In genomic region chr13:52454459-52454824, GRCh38 we compare ENCODE assay signal across 8 cellular contexts. TPM values are rescaled to one million over a fixed set of nuclear protein-coding genes. Genes with fewer than 3 reads are reported as not detected.
DNase-seq lines count a peak whose midpoint lies in the region; ATAC-seq, FAIRE-seq and TF ChIP-seq lines count a peak whose summit lies in the region.

No MANE protein-coding gene starts in this region.

- ATAC-seq in GM19043 (IDR thresholded peaks at IDR 0.05; ENCODE audit: low read depth, unreplicated experiment), result peak; percentile 18
- peak; percentile 41 for ATAC-seq in HG03354 (IDR thresholded peaks at IDR 0.05; ENCODE audit: poor library complexity, severe bottlenecking, unreplicated experiment)

- CTCF ChIA-PET in OCI-LY7 (lab: Charles Lee; ENCODE audit: unreplicated experiment), result no interaction called here

- peak overlapping the region; percentile 92 for H3K27ac ChIP-seq in OCI-LY7 (ENCODE audit: low read depth, low read length, poor library complexity, severe bottlenecking)
- peak overlapping the region; percentile 8 for H3K27ac ChIP-seq in mesodermal cell (ENCODE audit: low read depth, low read length, severe bottlenecking)
- peak overlapping the region; percentile 84 for H3K27ac ChIP-seq in vagina

- peak overlapping the region; percentile 92 for H3K4me3 ChIP-seq in OCI-LY7 (ENCODE audit: low read depth, low read length, poor library complexity, severe bottlenecking)
- H3K4me3 ChIP-seq in bronchial epithelial cell (ENCODE audit: low read depth, low read length), result peak overlapping the region; percentile 87
- peak overlapping the region; percentile 64 for H3K4me3 ChIP-seq in mesodermal cell (ENCODE audit: extremely low read depth, insufficient read depth, low read length, poor library complexity, severe bottlenecking)
- peak overlapping the region; percentile 50 to 66 for H3K4me3 ChIP-seq in vagina

- WGBS in mesodermal cell (ENCODE audit: insufficient coverage in 2 of 2), 2 experiments, result 38 to 60% methylated on average over 3 of the region's 8 CpGs

- H3K79me2 ChIP-seq in OCI-LY7 (ENCODE audit: insufficient read depth, low read depth, low read length), result peaks cover 50% of the 10 kb centered on the region

- DNase-seq in DMS53 treated with DMSO at 0.1 percent for 48 hours (lab: John Stamatoyannopoulos, UW; ENCODE audit: unreplicated experiment), result peak; percentile 74
- peak; percentile 77 for DNase-seq in OCI-LY7 (ENCODE audit: low spot score)
- DNase-seq in bronchial epithelial cell (ENCODE audit: low read depth), result peak; percentile 88
- DNase-seq in vagina (ENCODE audit: extremely low spot score in 2 of 2), result no peak
- no peak for DNase-seq in islet precursor cell

- peaks cover 31% of the 10 kb centered on the region for H3K4me1 ChIP-seq in OCI-LY7 (ENCODE audit: insufficient read depth, low read length, poor library complexity, severe bottlenecking)
- H3K4me1 ChIP-seq in mesodermal cell (ENCODE audit: control insufficient read depth, insufficient read depth, low read length, poor library complexity, severe bottlenecking), result peaks cover 6% of the 10 kb centered on the region
- peaks cover 24% of the 10 kb centered on the region for H3K4me1 ChIP-seq in vagina

- POLR2A ChIA-PET in OCI-LY7 (lab: Charles Lee), result no interaction called here

- peak overlapping the region; percentile 85 for H2AFZ ChIP-seq in OCI-LY7 (ENCODE audit: low read length)

- intact Hi-C loops in OCI-LY7 (cut with micrococcal nuclease; ENCODE audit: unreplicated experiment), result loop anchor here (2.0 to 10.0 kb wide), 5 partner anchors 163 to 1002 kb away; partner anchors contain the start of genes ALG11, INTS6 and NEK3
- intact Hi-C loops in vagina (cut with DNase I), result no loop called here

- H3K36me3 ChIP-seq in OCI-LY7 (ENCODE audit: insufficient read depth, low read length) (peaks cover 34% of the 10 kb centered on the region), bronchial epithelial cell (ENCODE audit: control insufficient read depth, insufficient read depth, low read length) (peaks cover 1% of the 10 kb centered on the region), mesodermal cell (ENCODE audit: control insufficient read depth, insufficient read depth, low read length) (peaks cover 28% of the 10 kb centered on the region), vagina (no peaks in the 10 kb centered on the region)

- peak overlapping the region; percentile 94 for H3K4me2 ChIP-seq in OCI-LY7 (ENCODE audit: low read length)

- no peak for TF ChIP-seq POLR2A in vagina (IDR thresholded peaks at IDR 0.05)

- H3K27me3 ChIP-seq in bronchial epithelial cell (ENCODE audit: control insufficient read depth, insufficient read depth, low read length), result no peaks in the 10 kb centered on the region
- H3K27me3 ChIP-seq in vagina, result no peaks in the 10 kb centered on the region

- FAIRE-seq in bronchial epithelial cell (lab: Jason Lieb, UNC), result no peak

- no peaks in the 10 kb centered on the region for H3K9me3 ChIP-seq in OCI-LY7 (ENCODE audit: low read length)
- H3K9me3 ChIP-seq in mesodermal cell (ENCODE audit: control insufficient read depth, low read length), result no peaks in the 10 kb centered on the region
- H3K9me3 ChIP-seq in vagina, result no peaks in the 10 kb centered on the region

- H4K20me1 ChIP-seq in OCI-LY7 (ENCODE audit: insufficient read depth, low read length), result peaks cover 17% of the 10 kb centered on the region; the same call in 1 of the 2 replicates

- H3K9me2 ChIP-seq in OCI-LY7 (ENCODE audit: insufficient read depth, low read length), result no peaks in the 10 kb centered on the region

- no TSS peak for BruUV-seq in OCI-LY7 (replicated peaks; lab: Mats Ljungman, UMichigan)

- no peak for TF ChIP-seq CTCF in OCI-LY7 (conservative IDR thresholded peaks at IDR 0.05; ENCODE audit: low read length)
- no peak for TF ChIP-seq CTCF in bronchial epithelial cell (IDR thresholded peaks at IDR 0.05; ENCODE audit: insufficient read depth, low read length, severe bottlenecking)
- no peak for TF ChIP-seq CTCF in vagina (IDR thresholded peaks at IDR 0.05)

RNA-seq across cellular contexts. Expression of gene CKAP2, which starts 0.8 kb away (rescaled TPM):
- total RNA-seq in OCI-LY7 (2014; rRNA removed; shearing (Covaris generic)), result 66.5 and 70.8 TPM in 2 replicates
- total RNA-seq in OCI-LY7 (2022) (94.9 and 123 TPM in 2 replicates), bronchial epithelial cell (6.6 and 8.6 TPM in 2 replicates), vagina (12.8 TPM)
- 71.7 TPM for polyA plus RNA-seq in mesodermal cell (2013, experiment 1 of 2)
- polyA plus RNA-seq in mesodermal cell (2013, experiment 2 of 2), result 90.5 TPM

RNA-seq across cellular contexts. Expression of gene VPS36, which starts 4.0 kb away (rescaled TPM):
- 26.5 and 35.9 TPM in 2 replicates for total RNA-seq in OCI-LY7 (2014; rRNA removed; shearing (Covaris generic))
- total RNA-seq in OCI-LY7 (2022), result 30.6 and 34.5 TPM in 2 replicates
- 24.5 and 25.5 TPM in 2 replicates for total RNA-seq in bronchial epithelial cell
- 23.9 TPM for polyA plus RNA-seq in mesodermal cell (2013, experiment 1 of 2)
- 24.9 TPM for polyA plus RNA-seq in mesodermal cell (2013, experiment 2 of 2)
- 57.2 TPM for total RNA-seq in vagina

RNA-seq across cellular contexts. Expression of gene THSD1, which starts 48.5 kb away (rescaled TPM):
- 0.28 and 0.49 TPM in 2 replicates for total RNA-seq in OCI-LY7 (2014; rRNA removed; shearing (Covaris generic))
- not detected in 2 replicates for total RNA-seq in OCI-LY7 (2022)
- total RNA-seq in bronchial epithelial cell, result 11.0 and 19.5 TPM in 2 replicates
- 16.8 TPM for polyA plus RNA-seq in mesodermal cell (2013, experiment 1 of 2)
- polyA plus RNA-seq in mesodermal cell (2013, experiment 2 of 2), result 12.8 TPM
- total RNA-seq in vagina, result 6.4 TPM

Comparison
In these comparisons a context has a peak if more than half of its experiments do, and no peak if none do; other contexts are left out.
1. DNase-seq: peak in DMS53 treated with DMSO at 0.1 percent for 48 hours (single experiment), OCI-LY7 (single experiment) and bronchial epithelial cell (single experiment); none in vagina (0 of 2) and islet precursor cell (single experiment).
2. H3K27ac ChIP-seq: peak in every context shown above with its lines; median percentile 92 in OCI-LY7; 84 in vagina; 8 in mesodermal cell.
3. Peak in every context shown above with its lines, with median percentiles within 50 percentile points of each other: H3K4me3 ChIP-seq.